ENCODE assay signal across 7 cellular contexts in genomic region chr1:147669475-147670318, GRCh38. TPM values are rescaled to one million over a fixed set of nuclear protein-coding genes. Genes with fewer than 3 reads are reported as not detected.
DNase-seq lines count a peak whose midpoint lies in the region; ATAC-seq and TF ChIP-seq lines count a peak whose summit lies in the region.

No MANE protein-coding gene starts in this region.

- ATAC-seq in HG02571 (IDR thresholded peaks at IDR 0.05; ENCODE audit: unreplicated experiment), result peak; percentile 31

- H3K4me3 ChIP-seq in liver (ENCODE audit: low read depth in 1 of 3, low read length in 3 of 3), result peak overlapping the region; percentile 81 to 93 (median 92)

- peak overlapping the region; percentile 57 to 64 for H3K9ac ChIP-seq in liver (ENCODE audit: low read depth in 1 of 2, low read length in 2 of 2)

- no peaks in the 10 kb centered on the region for H3K9me3 ChIP-seq in liver (ENCODE audit: control insufficient read depth in 4 of 4, low read length in 3 of 4)

- H3K36me3 ChIP-seq in liver (ENCODE audit: control insufficient read depth in 4 of 4, insufficient read depth in 3 of 4, low read depth in 1 of 4, low read length in 3 of 4), result no peaks in the 10 kb centered on the region

- no peak for TF ChIP-seq CTCF in GM13976 (IDR thresholded peaks at IDR 0.05; ENCODE audit: borderline replicate concordance, control extremely low read depth, extremely low read depth, insufficient read depth, missing control alignments)
- TF ChIP-seq CTCF in liver (IDR thresholded peaks at IDR 0.05; ENCODE audit: low read depth, low read length, missing input control), result no peak

- H3K27ac ChIP-seq in liver (ENCODE audit: low read depth in 1 of 2, low read length in 2 of 2), result peak overlapping the region; percentile 69 to 81

- no peaks in the 10 kb centered on the region for H3K27me3 ChIP-seq in liver (ENCODE audit: control insufficient read depth in 4 of 4, insufficient read depth in 4 of 4, low read length in 3 of 4)

- under 1% methylated on average over 53 of the region's 53 CpGs for WGBS in liver

- in situ Hi-C loops in GM13976 (cut with MboI; ENCODE audit: low sequenced_read_pairs, unreplicated experiment), result loop anchor here (10.0 kb wide), 1 partner anchor 65 kb away; no protein-coding TSS in a partner anchor

- peaks cover 2 to 20% (median 11%) of the 10 kb centered on the region in 4 donors for H3K4me1 ChIP-seq in liver (ENCODE audit: control insufficient read depth in 4 of 4, insufficient read depth in 4 of 4, low read length in 3 of 4)

- TF ChIP-seq RAD21 in liver (IDR thresholded peaks at IDR 0.05), result no peak

- peak; percentile 64 for DNase-seq in GM13976 (ENCODE audit: low spot score)
- DNase-seq in MV-4-11 (lab: John Stamatoyannopoulos, UW), result peak; percentile 22
- peak; percentile 50 for DNase-seq in activated CD4-positive, CD25-positive, alpha-beta regulatory T cell treated with anti-CD3 and anti-CD28 coated beads, Interleukin-2, amount 50 U/mL, for 72 hours
- peak; percentile 16 for DNase-seq in dedifferentiated amniotic fluid mesenchymal stem cell (ENCODE audit: extremely low spot score)
- DNase-seq in stimulated activated CD4-positive, alpha-beta T cell treated with anti-CD3 and anti-CD28 coated beads, Interleukin-4, amount 100 ng/mL, for 24 hours, result peak; percentile 47

TF ChIP-seq in liver, 16 proteins besides CTCF, POLR2A, EP300 and RAD21:
- TF ChIP-seq MAX (IDR thresholded peaks at IDR 0.05) (no peak), YY1 (IDR thresholded peaks at IDR 0.05) (peak; percentile 71), RXRA (IDR thresholded peaks at IDR 0.05) (peak in 1 of 2 donors; percentile 13)

RNA-seq across cellular contexts. Expression of gene ACP6, which starts 0.6 kb away (rescaled TPM):
- total RNA-seq in liver, result 1 to 10 TPM; 4.7 to 8.6 TPM
- 10 to 100 TPM in 1 of 2 donors, 1 to 10 TPM in 1; 7.1 to 18.1 TPM for polyA plus RNA-seq in liver

Comparison
In these comparisons a context has a peak if more than half of its experiments do, and no peak if none do; other contexts are left out.
1. Peak in every context shown above with its lines: DNase-seq, ATAC-seq, H3K4me3 ChIP-seq and H3K27ac ChIP-seq.